ENCODE assay signal across 8 cellular contexts in the genomic region with DNA sequence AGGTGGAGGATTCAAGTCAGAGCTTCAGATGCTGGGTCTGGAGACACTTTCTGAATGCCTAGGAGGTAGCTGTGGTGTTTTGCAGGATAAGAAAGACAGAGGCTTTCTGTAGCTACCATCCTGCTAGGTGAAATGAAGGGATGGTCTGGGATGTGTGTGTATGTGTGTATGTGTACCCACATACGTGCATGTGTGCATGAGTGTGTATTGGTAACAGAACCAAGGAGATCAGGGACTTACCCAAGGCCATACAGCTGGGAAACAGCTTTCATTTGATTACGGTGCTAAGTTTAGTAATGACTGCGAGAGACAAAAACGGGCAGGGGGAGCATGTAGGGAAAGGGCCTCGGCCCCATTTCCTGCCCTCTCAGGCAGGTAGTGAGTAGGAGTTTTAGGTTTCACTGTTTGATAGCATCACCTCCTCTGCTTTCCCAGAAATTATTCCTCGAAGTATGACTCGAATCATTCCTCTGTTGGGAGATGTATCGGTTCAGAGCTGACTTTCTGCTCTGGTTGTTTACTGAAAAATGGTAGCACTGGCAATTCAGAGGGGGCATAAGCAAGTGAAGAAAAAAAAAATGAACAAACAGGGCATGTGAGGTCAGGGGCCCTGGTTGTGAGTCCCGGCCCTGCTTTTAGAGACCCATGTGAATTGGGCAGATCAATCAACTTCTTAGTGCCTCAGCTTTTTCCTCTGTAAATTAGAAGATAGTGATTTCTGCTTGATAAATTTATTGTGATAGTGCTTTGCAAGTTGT.
DNase-seq lines count a peak whose midpoint lies in the region; ATAC-seq, FAIRE-seq and TF ChIP-seq lines count a peak whose summit lies in the region.

No MANE protein-coding gene starts in this region.

- H4K8ac ChIP-seq in H1 (ENCODE audit: extremely low read depth, insufficient read depth, low read length): no peak overlapping the region

- POLR2A ChIA-PET in WTC11 (lab: Charles Lee) (no interaction called here), H1 (lab: Charles Lee; ENCODE audit: partially characterized antibody) (interaction anchor here (0.8 to 1.3 kb wide), 3 partner anchors 9 to 132 kb away, joined by 3 to 4 read pairs (median 4); no protein-coding TSS in a partner anchor)

- peaks cover 20% of the 10 kb centered on the region for H3K4me1 Mint-ChIP-seq in WTC11
- peaks cover 29% of the 10 kb centered on the region for H3K4me1 Mint-ChIP-seq in progenitor cell of endocrine pancreas (ENCODE audit: low read depth)
- H3K4me1 Mint-ChIP-seq in mesothelial cell of epicardium: peaks cover 14% of the 10 kb centered on the region

- H3K27me3 Mint-ChIP-seq in WTC11 (ENCODE audit: low read depth) (no peaks in the 10 kb centered on the region), progenitor cell of endocrine pancreas (no peaks in the 10 kb centered on the region), mesothelial cell of epicardium (ENCODE audit: low read depth) (no peaks in the 10 kb centered on the region)

- H3K4me1 ChIP-seq in H1 (replicated peaks in 1 of 4; ENCODE audit: control insufficient read depth in 3 of 4, insufficient read depth in 4 of 4, low read length in 3 of 4): peaks cover 0 to 6% (median 1%) of the 10 kb centered on the region in 4 experiments; a peak in 2 of 7 replicates

- no peak for ATAC-seq in WTC11
- ATAC-seq in HG02678 (IDR thresholded peaks at IDR 0.05; ENCODE audit: unreplicated experiment): no peak
- no peak for ATAC-seq in left colon

- H3K36me3 ChIP-seq in H1 (ENCODE audit: control insufficient read depth in 2 of 4, insufficient read depth in 4 of 4, low read length in 3 of 4): no peaks in the 10 kb centered on the region

- FAIRE-seq in H1 (lab: Jason Lieb, UNC): no peak

- H3K27ac Mint-ChIP-seq in WTC11 (peak overlapping the region; percentile 16), progenitor cell of endocrine pancreas (no peak overlapping the region), mesothelial cell of epicardium (no peak overlapping the region)

- H3K4me3 ChIP-seq in GM12865 (ENCODE audit: low read depth, low read length) (no peak overlapping the region), H1 (ENCODE audit: extremely low read depth in 1 of 4, insufficient read depth in 2 of 4, low read depth in 3 of 4, low read length in 4 of 4) (no peak overlapping the region)

- H3K79me2 ChIP-seq in H1 (ENCODE audit: control insufficient read depth in 1 of 2, insufficient read depth in 2 of 2, low read length in 2 of 2): peaks cover 0 to 10% of the 10 kb centered on the region in 2 experiments; a peak in 1 of 4 replicates

- TF ChIP-seq EP300 in H1 (IDR thresholded peaks at IDR 0.05; ENCODE audit: borderline replicate concordance in 1 of 2, low read depth in 2 of 2, low read length in 2 of 2): no peak

- no peak overlapping the region for H3K27ac ChIP-seq in H1 (ENCODE audit: low read depth, low read length)

- H4K20me1 ChIP-seq in H1 (replicated peaks in 1 of 2; ENCODE audit: control insufficient read depth in 1 of 2, insufficient read depth in 2 of 2, low read length in 2 of 2): peaks cover 0 to 1% of the 10 kb centered on the region in 2 experiments

- peak overlapping the region; percentile 31; the same call in 1 of the 2 replicates for H2BK15ac ChIP-seq in H1 (ENCODE audit: low read length)

- no peak for TF ChIP-seq POLR2A in H1 (IDR thresholded peaks at IDR 0.05; ENCODE audit: control extremely low read depth in 1 of 2, low read depth in 2 of 2, low read length in 2 of 2)

- no peak overlapping the region for H3K18ac ChIP-seq in H1 (ENCODE audit: extremely low read depth, low read length)

- TF ChIP-seq RAD21 in H1 (IDR thresholded peaks at IDR 0.05 in 1 of 2, conservative IDR thresholded peaks at IDR 0.05 in 1 of 2; ENCODE audit: low read depth in 2 of 2, low read length in 2 of 2): no peak

- DNase-seq in GM12865 (ENCODE audit: low read depth) (peak; percentile 11), WTC11 (ENCODE audit: low spot score) (no peak), H1 (ENCODE audit: low read depth in 1 of 2, low spot score in 2 of 2) (no peak), progenitor cell of endocrine pancreas (ENCODE audit: low spot score, unreplicated experiment) (no peak), mesothelial cell of epicardium (ENCODE audit: low spot score in 2 of 2, unreplicated experiment in 2 of 2) (no peak), left colon (no peak)
- DNase-seq in stimulated activated CD4-positive, alpha-beta T cell treated with anti-CD3 and anti-CD28 coated beads, Interleukin-1b, Interleukin-23, amount 100 ng/mL, for 48 hours: peak; percentile 83

- no peak overlapping the region for H3K4me3 Mint-ChIP-seq in WTC11
- no peak overlapping the region for H3K4me3 Mint-ChIP-seq in progenitor cell of endocrine pancreas (ENCODE audit: low read depth)
- H3K4me3 Mint-ChIP-seq in mesothelial cell of epicardium: no peak overlapping the region

- no peak overlapping the region for H3K4ac ChIP-seq in H1 (replicated peaks; ENCODE audit: insufficient read length, low read depth, low read length)

- H3K27me3 ChIP-seq in H1 (replicated peaks in 1 of 4; ENCODE audit: control insufficient read depth in 3 of 4, extremely low read depth in 1 of 4, insufficient read depth in 3 of 4, low read length in 3 of 4): peaks cover 0 to 1% (median 0%) of the 10 kb centered on the region in 4 experiments; a peak in 1 of 7 replicates

- H3K23me2 ChIP-seq in H1 (ENCODE audit: low read depth, low read length): no peaks in the 10 kb centered on the region; the same call in 1 of the 2 replicates

- H2AK5ac ChIP-seq in H1 (ENCODE audit: low read depth, low read length): peak overlapping the region; percentile 66; the same call in 1 of the 2 replicates

- H4K5ac ChIP-seq in H1 (ENCODE audit: insufficient read length, low read depth, low read length): no peak overlapping the region

- H3K9me3 ChIP-seq in H1 (ENCODE audit: insufficient read depth in 2 of 2, low read depth in 1 of 2, low read length in 1 of 2): no peaks in the 10 kb centered on the region

- no peak overlapping the region for H2BK12ac ChIP-seq in H1 (ENCODE audit: low read depth, low read length)

- H3K56ac ChIP-seq in H1 (replicated peaks; ENCODE audit: insufficient read length, low read depth, low read length): no peak overlapping the region

- intact Hi-C loops in left colon (cut with DNase I, micrococcal nuclease): no loop called here

- no peak overlapping the region for H3K14ac ChIP-seq in H1 (ENCODE audit: insufficient read length)

- 81% methylated on average over 9 of the region's 9 CpGs; no CpG with 5 or more reads in 1 of the 2 experiments for WGBS in H1 (ENCODE audit: extremely low coverage in 1 of 2, insufficient coverage in 1 of 2, insufficient read length in 1 of 2, insufficient replicate concordance in 2 of 2, low coverage in 1 of 2, low lambda C conversion rate in 2 of 2, missing lambda C conversion rate in 1 of 2), 2 experiments

- H4K91ac ChIP-seq in H1 (replicated peaks; ENCODE audit: insufficient read length, low read length): no peak overlapping the region

- H3K36me3 Mint-ChIP-seq in WTC11 (no peaks in the 10 kb centered on the region), progenitor cell of endocrine pancreas (ENCODE audit: insufficient read depth) (no peaks in the 10 kb centered on the region), mesothelial cell of epicardium (no peaks in the 10 kb centered on the region)

- CTCF ChIA-PET in WTC11 (lab: Charles Lee): interaction anchor here (0.9 to 1.0 kb wide), 2 partner anchors 18 to 545 kb away, joined by 3 read pairs; no protein-coding TSS in a partner anchor
- CTCF ChIA-PET in H1 (lab: Charles Lee; ENCODE audit: partially characterized antibody): interaction anchor here (0.8 to 4.2 kb wide), 9 partner anchors 10 to 544 kb away, joined by 3 to 12 read pairs (median 3); no protein-coding TSS in a partner anchor

- TF ChIP-seq CTCF in GM12865 (IDR thresholded peaks at IDR 0.05; ENCODE audit: insufficient read depth, low read depth, low read length, missing control alignments): no peak
- TF ChIP-seq CTCF in WTC11 (IDR thresholded peaks at IDR 0.05): no peak
- TF ChIP-seq CTCF in H1 (IDR thresholded peaks at IDR 0.05; ENCODE audit: control extremely low read depth in 1 of 3, insufficient read depth in 1 of 3, low read depth in 1 of 3, low read length in 3 of 3): no peak
- no peak for TF ChIP-seq CTCF in progenitor cell of endocrine pancreas (IDR thresholded peaks at IDR 0.05; ENCODE audit: unreplicated experiment)
- no peak for TF ChIP-seq CTCF in mesothelial cell of epicardium (IDR thresholded peaks at IDR 0.05; ENCODE audit: unreplicated experiment)

- H3K23ac ChIP-seq in H1 (ENCODE audit: insufficient read length): no peak overlapping the region

- H2BK5ac ChIP-seq in H1 (ENCODE audit: low read depth, low read length): 0 out of 2 replicates have a peak overlapping the region, but pooled peaks have one; percentile 63

- H3K79me1 ChIP-seq in H1 (ENCODE audit: low read depth, low read length): peaks cover 2% of the 10 kb centered on the region

- no peak overlapping the region for H2AFZ ChIP-seq in H1 (ENCODE audit: low read length)

- H3K4me2 ChIP-seq in H1 (ENCODE audit: insufficient read depth in 1 of 2, low read depth in 2 of 2, low read length in 2 of 2): no peak overlapping the region

- no peak overlapping the region for H2BK120ac ChIP-seq in H1 (replicated peaks; ENCODE audit: low read depth, low read length)

- H2BK20ac ChIP-seq in H1 (ENCODE audit: low read length): no peak overlapping the region

- H3K9ac ChIP-seq in H1 (replicated peaks in 1 of 4; ENCODE audit: extremely low read depth in 1 of 4, low read depth in 3 of 4, low read length in 3 of 4): no peak overlapping the region

- H3K9me3 Mint-ChIP-seq in WTC11 (no peaks in the 10 kb centered on the region), progenitor cell of endocrine pancreas (ENCODE audit: low read depth) (no peaks in the 10 kb centered on the region), mesothelial cell of epicardium (no peaks in the 10 kb centered on the region)

TF ChIP-seq in WTC11, 78 proteins besides CTCF, POLR2A, EP300 and RAD21 (continues in another document):
- TF ChIP-seq RELA (CRISPR knock-in tag; IDR thresholded peaks at IDR 0.05; ENCODE audit: borderline replicate concordance): no peak
- TF ChIP-seq SP1 (CRISPR knock-in tag; conservative IDR thresholded peaks at IDR 0.05): no peak
- TF ChIP-seq SMAD3 (CRISPR knock-in tag; IDR thresholded peaks at IDR 0.05; ENCODE audit: borderline replicate concordance): no peak

TF ChIP-seq in H1, 55 proteins besides CTCF, POLR2A, EP300 and RAD21 (continues in another document):
- TF ChIP-seq, protein P1, sequence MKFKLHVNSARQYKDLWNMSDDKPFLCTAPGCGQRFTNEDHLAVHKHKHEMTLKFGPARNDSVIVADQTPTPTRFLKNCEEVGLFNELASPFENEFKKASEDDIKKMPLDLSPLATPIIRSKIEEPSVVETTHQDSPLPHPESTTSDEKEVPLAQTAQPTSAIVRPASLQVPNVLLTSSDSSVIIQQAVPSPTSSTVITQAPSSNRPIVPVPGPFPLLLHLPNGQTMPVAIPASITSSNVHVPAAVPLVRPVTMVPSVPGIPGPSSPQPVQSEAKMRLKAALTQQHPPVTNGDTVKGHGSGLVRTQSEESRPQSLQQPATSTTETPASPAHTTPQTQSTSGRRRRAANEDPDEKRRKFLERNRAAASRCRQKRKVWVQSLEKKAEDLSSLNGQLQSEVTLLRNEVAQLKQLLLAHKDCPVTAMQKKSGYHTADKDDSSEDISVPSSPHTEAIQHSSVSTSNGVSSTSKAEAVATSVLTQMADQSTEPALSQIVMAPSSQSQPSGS (IDR thresholded peaks at IDR 0.05; ENCODE audit: low read length): no peak
- no peak for TF ChIP-seq KDM4A (IDR thresholded peaks at IDR 0.05; ENCODE audit: low read depth, low read length, severe bottlenecking)

Comparison
In these comparisons a context has a peak if more than half of its experiments do, and no peak if none do; other contexts are left out.
1. DNase-seq: peak in GM12865 (single experiment) and stimulated activated CD4-positive, alpha-beta T cell treated with anti-CD3 and anti-CD28 coated beads, Interleukin-1b, Interleukin-23, amount 100 ng/mL, for 48 hours (single experiment); none in WTC11 (single experiment), H1 (0 of 2), progenitor cell of endocrine pancreas (single experiment), mesothelial cell of epicardium (0 of 2) and left colon (0 of 2).